In genomic region chr1:176976236-176976635, GRCh38 we compare ENCODE assay signal across 18 cellular contexts.
A peak's percentile ranks its signal among the peaks of the same experiment; 100 is the strongest.
DNase-seq lines count a peak whose midpoint lies in the region; FAIRE-seq and TF ChIP-seq lines count a peak whose summit lies in the region.
"Had no signal": no experiment of that assay in that cellular context is flagged by ENCODE, and none has a peak within 500 bp of the region (broad histone marks: within the 10 kb centered on the region; RNA-seq: fewer than 3 reads in every experiment).

No MANE protein-coding gene starts in this region.

- H4K20me1 ChIP-seq in BLaER1, result no peaks in the 10 kb centered on the region
- H4K20me1 ChIP-seq: BLaER1 treated with 17β-estradiol and CSF1 and Interleukin-3, amounts not matched to agents 10 nM and 100 nM had no signal

- no peaks in the 10 kb centered on the region for H3K36me3 ChIP-seq in BLaER1
- H3K36me3 ChIP-seq: BLaER1 treated with 17β-estradiol and CSF1 and Interleukin-3, amounts not matched to agents 10 nM and 100 nM had no signal

- H3K27ac ChIP-seq in BLaER1, result no peak overlapping the region
- H3K27ac ChIP-seq: 22Rv1; BLaER1 treated with 17β-estradiol and CSF1 and Interleukin-3, amounts not matched to agents 10 nM and 100 nM had no signal

- H3K9ac ChIP-seq in BLaER1, result no peak overlapping the region
- H3K9ac ChIP-seq: BLaER1 treated with 17β-estradiol and CSF1 and Interleukin-3, amounts not matched to agents 10 nM and 100 nM had no signal

- peaks cover 16% of the 10 kb centered on the region for H3K4me1 ChIP-seq in BLaER1

- peak overlapping the region; percentile 39 for H3K4me2 ChIP-seq in BLaER1

- DNase-seq in DMS53 (lab: John Stamatoyannopoulos, UW), result peak; percentile 9
- no peak for DNase-seq in DMS53 treated with DMSO at 0.1 percent for 48 hours (lab: John Stamatoyannopoulos, UW; ENCODE audit: unreplicated experiment)
- peak; percentile 28 for DNase-seq in kidney tubule cell (ENCODE audit: low spot score)
- peak; percentile 79 for DNase-seq in retina
- no peak for DNase-seq in DMS79 treated with DMSO at 0.1 percent for 48 hours (lab: John Stamatoyannopoulos, UW)
- no peak for DNase-seq in D721Med (ENCODE audit: insufficient read length, low spot score)
- DNase-seq: AML-193; CD4-positive, CD25-positive, alpha-beta regulatory T cell; DMS 273 treated with DMSO at 0.1 percent for 48 hours; DND-41; GDM1; GOT3; H9; IMR-90 had no signal

- no peaks in the 10 kb centered on the region for H3K9me3 ChIP-seq in BLaER1
- H3K9me3 ChIP-seq: BLaER1 treated with 17β-estradiol and CSF1 and Interleukin-3, amounts not matched to agents 10 nM and 100 nM had no signal

- no peak for TF ChIP-seq CTCF in D721Med (IDR thresholded peaks at IDR 0.05; ENCODE audit: insufficient read depth, missing control alignments)

- H3K4me3 ChIP-seq in BLaER1, result no peak overlapping the region
- H3K4me3 ChIP-seq: BLaER1 treated with 17β-estradiol and CSF1 and Interleukin-3, amounts not matched to agents 10 nM and 100 nM had no signal

- H3K27me3 ChIP-seq in BLaER1, result no peaks in the 10 kb centered on the region
- H3K27me3 ChIP-seq: BLaER1 treated with 17β-estradiol and CSF1 and Interleukin-3, amounts not matched to agents 10 nM and 100 nM had no signal

- FAIRE-seq in D721Med (lab: Jason Lieb, UNC), result no peak
- FAIRE-seq: GM19239 had no signal

Comparison
In these comparisons a context has a peak if more than half of its experiments do, and no peak if none do; other contexts are left out.
1. DNase-seq: peak in DMS53 (single experiment), kidney tubule cell (single experiment) and retina (single experiment); none in DMS53 treated with DMSO at 0.1 percent for 48 hours (single experiment), DMS79 treated with DMSO at 0.1 percent for 48 hours (single experiment) and D721Med (single experiment).